In the genomic region with DNA sequence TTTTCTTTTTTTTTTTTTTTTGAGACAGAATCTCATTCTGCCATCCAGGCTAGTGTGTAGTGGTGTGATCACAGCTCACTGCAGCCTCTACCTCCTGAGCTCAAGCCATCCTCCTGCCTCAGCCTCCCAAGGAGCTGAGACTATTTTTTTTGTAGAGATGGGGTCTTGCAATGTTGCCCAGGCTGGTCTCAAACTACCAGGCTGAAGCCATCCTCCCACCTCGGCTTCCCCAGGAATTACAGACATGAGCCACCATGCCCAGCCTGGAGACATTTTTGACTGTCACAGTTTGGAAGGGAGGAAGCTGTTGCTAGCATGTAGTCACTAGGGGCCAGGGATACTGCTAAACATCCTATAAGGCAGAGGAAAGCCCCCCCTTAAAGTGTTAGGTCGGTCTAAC, we compare ENCODE assay signal across 1 cellular context.
TF ChIP-seq lines count a peak whose summit lies in the region.

No MANE protein-coding gene starts in this region.

TF ChIP-seq in HEK293, 187 proteins besides CTCF, POLR2A, EP300 and RAD21 (continued from another document):
- TF ChIP-seq, protein P1, sequence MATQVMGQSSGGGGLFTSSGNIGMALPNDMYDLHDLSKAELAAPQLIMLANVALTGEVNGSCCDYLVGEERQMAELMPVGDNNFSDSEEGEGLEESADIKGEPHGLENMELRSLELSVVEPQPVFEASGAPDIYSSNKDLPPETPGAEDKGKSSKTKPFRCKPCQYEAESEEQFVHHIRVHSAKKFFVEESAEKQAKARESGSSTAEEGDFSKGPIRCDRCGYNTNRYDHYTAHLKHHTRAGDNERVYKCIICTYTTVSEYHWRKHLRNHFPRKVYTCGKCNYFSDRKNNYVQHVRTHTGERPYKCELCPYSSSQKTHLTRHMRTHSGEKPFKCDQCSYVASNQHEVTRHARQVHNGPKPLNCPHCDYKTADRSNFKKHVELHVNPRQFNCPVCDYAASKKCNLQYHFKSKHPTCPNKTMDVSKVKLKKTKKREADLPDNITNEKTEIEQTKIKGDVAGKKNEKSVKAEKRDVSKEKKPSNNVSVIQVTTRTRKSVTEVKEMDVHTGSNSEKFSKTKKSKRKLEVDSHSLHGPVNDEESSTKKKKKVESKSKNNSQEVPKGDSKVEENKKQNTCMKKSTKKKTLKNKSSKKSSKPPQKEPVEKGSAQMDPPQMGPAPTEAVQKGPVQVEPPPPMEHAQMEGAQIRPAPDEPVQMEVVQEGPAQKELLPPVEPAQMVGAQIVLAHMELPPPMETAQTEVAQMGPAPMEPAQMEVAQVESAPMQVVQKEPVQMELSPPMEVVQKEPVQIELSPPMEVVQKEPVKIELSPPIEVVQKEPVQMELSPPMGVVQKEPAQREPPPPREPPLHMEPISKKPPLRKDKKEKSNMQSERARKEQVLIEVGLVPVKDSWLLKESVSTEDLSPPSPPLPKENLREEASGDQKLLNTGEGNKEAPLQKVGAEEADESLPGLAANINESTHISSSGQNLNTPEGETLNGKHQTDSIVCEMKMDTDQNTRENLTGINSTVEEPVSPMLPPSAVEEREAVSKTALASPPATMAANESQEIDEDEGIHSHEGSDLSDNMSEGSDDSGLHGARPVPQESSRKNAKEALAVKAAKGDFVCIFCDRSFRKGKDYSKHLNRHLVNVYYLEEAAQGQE (tag by site-specific recombination; IDR thresholded peaks at IDR 0.05) = no peak
- TF ChIP-seq ZFP69B (tag by site-specific recombination; IDR thresholded peaks at IDR 0.05) = no peak
- TF ChIP-seq, protein P2, sequence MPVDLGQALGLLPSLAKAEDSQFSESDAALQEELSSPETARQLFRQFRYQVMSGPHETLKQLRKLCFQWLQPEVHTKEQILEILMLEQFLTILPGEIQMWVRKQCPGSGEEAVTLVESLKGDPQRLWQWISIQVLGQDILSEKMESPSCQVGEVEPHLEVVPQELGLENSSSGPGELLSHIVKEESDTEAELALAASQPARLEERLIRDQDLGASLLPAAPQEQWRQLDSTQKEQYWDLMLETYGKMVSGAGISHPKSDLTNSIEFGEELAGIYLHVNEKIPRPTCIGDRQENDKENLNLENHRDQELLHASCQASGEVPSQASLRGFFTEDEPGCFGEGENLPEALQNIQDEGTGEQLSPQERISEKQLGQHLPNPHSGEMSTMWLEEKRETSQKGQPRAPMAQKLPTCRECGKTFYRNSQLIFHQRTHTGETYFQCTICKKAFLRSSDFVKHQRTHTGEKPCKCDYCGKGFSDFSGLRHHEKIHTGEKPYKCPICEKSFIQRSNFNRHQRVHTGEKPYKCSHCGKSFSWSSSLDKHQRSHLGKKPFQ (tag by site-specific recombination; IDR thresholded peaks at IDR 0.05) = peak; percentile 41; the same call in 1 of the 2 replicates
- TF ChIP-seq, protein P3, sequence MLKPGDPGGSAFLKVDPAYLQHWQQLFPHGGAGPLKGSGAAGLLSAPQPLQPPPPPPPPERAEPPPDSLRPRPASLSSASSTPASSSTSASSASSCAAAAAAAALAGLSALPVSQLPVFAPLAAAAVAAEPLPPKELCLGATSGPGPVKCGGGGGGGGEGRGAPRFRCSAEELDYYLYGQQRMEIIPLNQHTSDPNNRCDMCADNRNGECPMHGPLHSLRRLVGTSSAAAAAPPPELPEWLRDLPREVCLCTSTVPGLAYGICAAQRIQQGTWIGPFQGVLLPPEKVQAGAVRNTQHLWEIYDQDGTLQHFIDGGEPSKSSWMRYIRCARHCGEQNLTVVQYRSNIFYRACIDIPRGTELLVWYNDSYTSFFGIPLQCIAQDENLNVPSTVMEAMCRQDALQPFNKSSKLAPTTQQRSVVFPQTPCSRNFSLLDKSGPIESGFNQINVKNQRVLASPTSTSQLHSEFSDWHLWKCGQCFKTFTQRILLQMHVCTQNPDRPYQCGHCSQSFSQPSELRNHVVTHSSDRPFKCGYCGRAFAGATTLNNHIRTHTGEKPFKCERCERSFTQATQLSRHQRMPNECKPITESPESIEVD (tag by site-specific recombination; IDR thresholded peaks at IDR 0.05) = no peak
